10 cellular contexts compared by ENCODE assay signal in the genomic region with DNA sequence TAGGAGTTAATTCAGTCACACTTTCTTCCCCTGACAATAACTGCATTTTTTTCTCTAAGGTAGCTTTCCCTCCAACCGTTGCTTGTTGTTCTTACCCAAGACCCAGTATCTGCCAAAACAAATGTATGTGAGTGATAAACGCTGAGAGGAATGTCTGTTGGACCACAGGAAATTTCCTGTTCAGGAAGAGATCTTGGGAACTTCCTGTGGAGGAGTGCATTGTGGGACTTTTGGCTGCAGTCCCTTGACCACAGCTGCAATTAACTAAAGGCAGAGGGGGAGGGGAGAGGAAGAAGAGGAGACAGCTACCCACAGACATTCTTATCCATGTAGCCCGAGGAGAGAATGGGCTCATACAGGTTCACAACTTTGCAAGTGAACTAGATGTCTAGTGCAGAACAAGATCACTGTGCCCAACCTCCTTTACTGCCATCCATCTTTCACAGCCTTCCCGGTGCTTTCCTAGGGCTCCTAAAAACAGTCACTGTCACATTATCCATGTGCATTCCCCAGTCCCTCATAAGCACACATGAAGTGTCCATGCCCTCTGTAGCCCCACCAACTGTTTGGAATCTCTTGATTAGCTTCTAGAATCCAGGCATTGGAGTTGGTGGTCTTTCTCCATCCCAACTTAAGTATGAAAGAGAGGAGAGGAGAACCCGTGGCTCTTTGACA.
DNase-seq lines count a peak whose midpoint lies in the region; ATAC-seq and TF ChIP-seq lines count a peak whose summit lies in the region.
"Had no signal": no experiment of that assay in that cellular context is flagged by ENCODE, and none has a peak within 500 bp of the region (broad histone marks: within the 10 kb centered on the region; RNA-seq: fewer than 3 reads in every experiment).

No MANE protein-coding gene starts in this region.

- no peaks in the 10 kb centered on the region for H3K27me3 Mint-ChIP-seq in activated CD8-positive, alpha-beta T cell treated with anti-CD3 and anti-CD28 coated beads for 36 hours
- H3K27me3 Mint-ChIP-seq: naive B cell had no signal

- POLR2A ChIA-PET in activated CD8-positive, alpha-beta T cell treated with anti-CD3 and anti-CD28 coated beads for 36 hours (lab: Charles Lee) = no interaction called here
- POLR2A ChIA-PET in GM10248 (lab: Yijun Ruan, JAX) = interaction anchor here (0.5 kb wide), 1 partner anchor 27 kb away, joined by 3 read pairs; no protein-coding TSS in a partner anchor

- DNase-seq in AML-193 (lab: John Stamatoyannopoulos, UW) (peak; percentile 97 to 98), left kidney (ENCODE audit: low read depth, low spot score) (peak; percentile 21), left colon (no peak), NCI-H2107 treated with DMSO at 0.1 percent for 48 hours (lab: John Stamatoyannopoulos, UW; ENCODE audit: unreplicated experiment) (no peak), NCI-H345 (lab: John Stamatoyannopoulos, UW) (no peak), GM10248 (ENCODE audit: extremely low spot score) (no peak)
- DNase-seq in Jurkat, Clone E6-1 (ENCODE audit: low read depth, low spot score) = peak; percentile 100
- no peak for DNase-seq in activated CD8-positive, alpha-beta T cell treated with anti-CD3 and anti-CD28 coated beads for 36 hours
- DNase-seq: activated CD8-positive, alpha-beta memory T cell treated with anti-CD3 and anti-CD28 coated beads, Interleukin-2, amount 50 U/mL, for 48 hours; naive B cell had no signal

- peak overlapping the region; percentile 12 for H3K27ac Mint-ChIP-seq in activated CD8-positive, alpha-beta T cell treated with anti-CD3 and anti-CD28 coated beads for 36 hours

- H3K4me3 Mint-ChIP-seq in activated CD8-positive, alpha-beta T cell treated with anti-CD3 and anti-CD28 coated beads for 36 hours = no peak overlapping the region

- H3K4me1 Mint-ChIP-seq in activated CD8-positive, alpha-beta T cell treated with anti-CD3 and anti-CD28 coated beads for 36 hours (ENCODE audit: low read depth) = peaks cover 23% of the 10 kb centered on the region

- peaks cover 7% of the 10 kb centered on the region for H3K36me3 Mint-ChIP-seq in activated CD8-positive, alpha-beta T cell treated with anti-CD3 and anti-CD28 coated beads for 36 hours (ENCODE audit: low read depth)

- CTCF ChIA-PET in activated CD8-positive, alpha-beta T cell treated with anti-CD3 and anti-CD28 coated beads for 36 hours (lab: Charles Lee) = no interaction called here
- CTCF ChIA-PET in GM10248 (lab: Yijun Ruan, JAX) = interaction anchor here (1.0 kb wide), 1 partner anchor 36 kb away, joined by 3 read pairs; no protein-coding TSS in a partner anchor

- TF ChIP-seq CTCF in activated CD8-positive, alpha-beta T cell treated with anti-CD3 and anti-CD28 coated beads for 36 hours (IDR thresholded peaks at IDR 0.05) = no peak
- no peak for TF ChIP-seq CTCF in GM10248 (IDR thresholded peaks at IDR 0.05; ENCODE audit: control extremely low read depth, extremely low read depth, low read depth, missing control alignments)

- intact Hi-C loops in activated CD8-positive, alpha-beta T cell treated with anti-CD3 and anti-CD28 coated beads for 36 hours (cut with micrococcal nuclease) = no loop called here
- intact Hi-C loops in left colon (cut with DNase I, micrococcal nuclease) = no loop called here

- H3K9me3 Mint-ChIP-seq in activated CD8-positive, alpha-beta T cell treated with anti-CD3 and anti-CD28 coated beads for 36 hours = no peaks in the 10 kb centered on the region
- H3K9me3 Mint-ChIP-seq: naive B cell had no signal

- ATAC-seq in activated CD8-positive, alpha-beta T cell treated with anti-CD3 and anti-CD28 coated beads for 36 hours = no peak
- no peak for ATAC-seq in left colon

- no peak overlapping the region; the same call in 1 of the 2 replicates for H3K4me3 ChIP-seq in Jurkat, Clone E6-1 (ENCODE audit: low read length)

Comparison
In these comparisons a context has a peak if more than half of its experiments do, and no peak if none do; other contexts are left out.
1. DNase-seq: peak in AML-193 (2 of 2), Jurkat, Clone E6-1 (single experiment) and left kidney (single experiment); none in activated CD8-positive, alpha-beta T cell treated with anti-CD3 and anti-CD28 coated beads for 36 hours (single experiment), left colon (0 of 2), NCI-H2107 treated with DMSO at 0.1 percent for 48 hours (single experiment), NCI-H345 (single experiment) and GM10248 (single experiment).